35 cellular contexts compared by ENCODE assay signal in the genomic region with DNA sequence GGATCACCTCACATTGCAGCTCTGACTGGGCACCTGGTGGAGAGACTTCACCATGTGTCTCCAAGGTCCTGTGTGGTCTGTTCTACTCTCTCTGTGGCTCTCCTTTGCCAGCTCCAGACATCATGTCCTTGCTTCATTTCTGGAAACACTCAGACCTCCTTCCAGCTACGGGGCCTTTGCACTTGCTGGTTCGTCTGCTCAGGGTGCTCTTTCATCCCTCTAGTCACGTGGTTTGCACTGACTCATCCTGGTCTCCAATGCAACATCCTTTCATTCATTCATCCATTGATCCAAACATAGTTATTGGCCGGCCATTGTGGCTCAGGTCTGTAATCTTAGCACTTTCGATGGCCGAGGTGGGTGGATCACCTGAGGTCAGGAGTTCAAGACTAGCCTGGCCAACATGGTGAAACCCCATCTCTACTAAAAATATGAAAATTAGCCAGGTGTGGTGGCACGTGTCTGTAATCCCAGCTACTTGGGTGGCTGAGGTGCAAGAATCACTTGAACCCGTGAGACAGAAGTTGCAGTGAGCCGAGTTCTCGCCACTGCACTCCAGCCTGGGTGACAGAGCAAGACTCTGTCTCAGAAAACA. TPM values are rescaled to one million over a fixed set of nuclear protein-coding genes. Genes with fewer than 3 reads are reported as not detected.
"Had no signal": no experiment of that assay in that cellular context is flagged by ENCODE, and none has a peak within 500 bp of the region (broad histone marks: within the 10 kb centered on the region; RNA-seq: fewer than 3 reads in every experiment).

No MANE protein-coding gene starts in this region.

- H3K36me3 ChIP-seq: brain microvascular endothelial cell, WERI-Rb-1 had no signal

- H3K4me2 ChIP-seq: PC-9 had no signal

- H3K27ac ChIP-seq: brain microvascular endothelial cell, PC-9, WERI-Rb-1 had no signal

- FAIRE-seq: colon had no signal

- ATAC-seq: activated T-cell treated with anti-CD3 and anti-CD28 coated beads, Interleukin-2, amount 50 U/mL, for 4 hours had no signal

- DNase-seq: activated CD4-positive, alpha-beta T cell treated with anti-CD3 and anti-CD28 coated beads for 1 hour; activated CD4-positive, alpha-beta T cell treated with anti-CD3 and anti-CD28 coated beads for 48 hours; activated CD4-positive, CD25-positive, alpha-beta regulatory T cell; activated CD8-positive, alpha-beta memory T cell treated with anti-CD3 and anti-CD28 coated beads, Interleukin-2, amount 50 U/mL, for 4 hours; activated gamma-delta T cell treated with Interleukin-2 at 50 U/mL for 16 hours; activated naive CD4-positive, alpha-beta T cell treated with anti-CD3 and anti-CD28 coated beads, Interleukin-2, amount 50 U/mL, for 16 hours; activated naive CD8-positive, alpha-beta T cell treated with anti-CD3 and anti-CD28 coated beads for 36 hours; activated T-cell treated with anti-CD3 and anti-CD28 coated beads for 4 hours; activated T-cell treated with anti-CD3 and anti-CD28 coated beads, Interleukin-2, amount 50 U/mL, for 4 hours; amniotic stem cell; aorta; brain microvascular endothelial cell; central memory CD4-positive, alpha-beta T cell; MM.1S; NCI-H1048; NCI-H1105 treated with DMSO at 0.1 percent for 48 hours; NCI-H1436 treated with DMSO at 0.1 percent for 48 hours; NCI-H1694 treated with DMSO at 0.1 percent for 48 hours; NCI-H2029; NCI-H345; NCI-H524 treated with DMSO at 0.1 percent for 48 hours; NK-92 treated with Interleukin-12 subunit alpha and Interleukin-12 subunit beta, amount 100 ng/mL, for 24 hours; PC-9; Right ventricle myocardium superior; SW 1271; T-helper 1 cell; T-helper 2 cell; T-helper 9 cell had no signal

- H3K27me3 ChIP-seq: brain microvascular endothelial cell had no signal

- H3K4me3 ChIP-seq: PC-9 had no signal

- H2AFZ ChIP-seq: PC-9 had no signal

RNA-seq across cellular contexts. Expression of gene CCDC63, which starts 23.9 kb away (rescaled TPM):
- total RNA-seq: activated naive CD8-positive, alpha-beta T cell treated with anti-CD3 and anti-CD28 coated beads for 36 hours; activated T-cell treated with anti-CD3 and anti-CD28 coated beads, Interleukin-2, amount 50 U/mL, for 4 hours; activated T-helper 1 cell treated with anti-CD3 and anti-CD28 coated beads, Interleukin-12 subunit alpha, Interleukin-12 subunit beta, Interleukin-2, Interleukin-4 antibody, amounts not matched to agents 30 ng/mL and 10 ng/mL and 1 ng/mL, durations not matched to agents 14 hours and 24 hours and 36 hours; aorta; cerebellum; LHCN-M2; NCI-H460; OCI-LY7; PC-9; Right ventricle myocardium superior had no signal
- polyA plus RNA-seq: aorta had no signal
